Comparison of ENCODE assay signal across 10 cellular contexts in the genomic region with DNA sequence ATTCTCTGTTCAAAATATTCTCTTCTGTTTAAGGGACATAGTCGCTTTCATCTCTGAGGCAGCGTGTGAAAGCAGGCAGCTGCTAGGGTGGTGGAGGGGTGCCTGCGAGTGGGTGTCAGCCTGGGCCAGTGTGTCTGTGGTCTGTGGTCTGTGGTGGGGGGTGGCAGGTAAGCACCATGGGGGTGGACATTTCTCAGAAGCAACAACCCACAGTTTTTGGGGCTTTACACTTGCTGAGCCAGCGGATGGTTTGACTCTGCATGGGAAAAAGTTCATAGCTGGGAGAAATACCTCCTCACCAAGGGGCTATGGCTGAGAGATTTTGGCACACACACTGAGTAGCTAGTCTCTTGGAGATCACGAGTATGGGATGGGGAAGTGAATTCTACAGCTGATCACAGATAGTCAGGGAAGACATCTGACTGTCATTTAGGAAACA.
DNase-seq lines count a peak whose midpoint lies in the region; ATAC-seq and TF ChIP-seq lines count a peak whose summit lies in the region.
"Had no signal": no experiment of that assay in that cellular context is flagged by ENCODE, and none has a peak within 500 bp of the region (broad histone marks: within the 10 kb centered on the region; RNA-seq: fewer than 3 reads in every experiment).

No MANE protein-coding gene starts in this region.

- DNase-seq in activated CD8-positive, alpha-beta memory T cell treated with anti-CD3 and anti-CD28 coated beads for 48 hours (ENCODE audit: low read depth in 2 of 3, low spot score in 2 of 3) = peak in 2 of 3 experiments; percentile 2 to 19
- DNase-seq in activated CD8-positive, alpha-beta memory T cell treated with anti-CD3 and anti-CD28 coated beads for 24 hours = no peak
- peak; percentile 56 for DNase-seq in NCI-H446 treated with DMSO at 0.1 percent for 48 hours (lab: John Stamatoyannopoulos, UW)
- peak; percentile 32 to 36 for DNase-seq in stimulated activated CD8-positive, alpha-beta memory T cell treated with anti-CD3 and anti-CD28 coated beads, Interleukin-2, amount 100 ng/mL, for 48 hours (ENCODE audit: low read depth in 2 of 2)
- no peak for DNase-seq in HEK293T (ENCODE audit: extremely low spot score)
- DNase-seq in DMS53 treated with DMSO at 0.1 percent for 48 hours (lab: John Stamatoyannopoulos, UW; ENCODE audit: unreplicated experiment) = no peak
- no peak for DNase-seq in DMS 273 (lab: John Stamatoyannopoulos, UW; ENCODE audit: unreplicated experiment)
- DNase-seq: cortex of kidney; stimulated activated naive CD4-positive, alpha-beta T cell had no signal

- ATAC-seq in HG02610 (IDR thresholded peaks at IDR 0.05; ENCODE audit: unreplicated experiment) = peak; percentile 93

- POLR2A ChIA-PET in HEK293T (lab: Yijun Ruan, JAX) = no interaction called here

- CTCF ChIA-PET in HEK293T (lab: Yijun Ruan, JAX) = no interaction called here

TF ChIP-seq in HEK293T, 16 proteins besides CTCF, POLR2A, EP300 and RAD21:
- no peak for TF ChIP-seq ELF4 (IDR thresholded peaks at IDR 0.05)
- TF ChIP-seq ZNF384 (IDR thresholded peaks at IDR 0.05) = no peak
- no peak for TF ChIP-seq ARNT (IDR thresholded peaks at IDR 0.05)
- TF ChIP-seq HDGF (IDR thresholded peaks at IDR 0.05; ENCODE audit: borderline replicate concordance) = no peak
- no peak for TF ChIP-seq NFRKB (IDR thresholded peaks at IDR 0.05)
- TF ChIP-seq LEF1 (IDR thresholded peaks at IDR 0.05; ENCODE audit: borderline replicate concordance) = no peak
- TF ChIP-seq, protein P1, sequence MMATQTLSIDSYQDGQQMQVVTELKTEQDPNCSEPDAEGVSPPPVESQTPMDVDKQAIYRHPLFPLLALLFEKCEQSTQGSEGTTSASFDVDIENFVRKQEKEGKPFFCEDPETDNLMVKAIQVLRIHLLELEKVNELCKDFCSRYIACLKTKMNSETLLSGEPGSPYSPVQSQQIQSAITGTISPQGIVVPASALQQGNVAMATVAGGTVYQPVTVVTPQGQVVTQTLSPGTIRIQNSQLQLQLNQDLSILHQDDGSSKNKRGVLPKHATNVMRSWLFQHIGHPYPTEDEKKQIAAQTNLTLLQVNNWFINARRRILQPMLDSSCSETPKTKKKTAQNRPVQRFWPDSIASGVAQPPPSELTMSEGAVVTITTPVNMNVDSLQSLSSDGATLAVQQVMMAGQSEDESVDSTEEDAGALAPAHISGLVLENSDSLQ (IDR thresholded peaks at IDR 0.05) = no peak
- no peak for TF ChIP-seq SP1 (IDR thresholded peaks at IDR 0.05)
- TF ChIP-seq FOXK2 (IDR thresholded peaks at IDR 0.05) = no peak

Comparison
In these comparisons a context has a peak if more than half of its experiments do, and no peak if none do; other contexts are left out.
1. DNase-seq: peak in activated CD8-positive, alpha-beta memory T cell treated with anti-CD3 and anti-CD28 coated beads for 48 hours (2 of 3), NCI-H446 treated with DMSO at 0.1 percent for 48 hours (single experiment) and stimulated activated CD8-positive, alpha-beta memory T cell treated with anti-CD3 and anti-CD28 coated beads, Interleukin-2, amount 100 ng/mL, for 48 hours (2 of 2); none in activated CD8-positive, alpha-beta memory T cell treated with anti-CD3 and anti-CD28 coated beads for 24 hours (single experiment), HEK293T (single experiment), DMS53 treated with DMSO at 0.1 percent for 48 hours (single experiment) and DMS 273 (single experiment).